In genomic region chr3:119290613-119291012, GRCh38 we compare ENCODE assay signal across 28 cellular contexts. TPM values are rescaled to one million over a fixed set of nuclear protein-coding genes. Genes with fewer than 3 reads are reported as not detected.
"Had no signal": no experiment of that assay in that cellular context is flagged by ENCODE, and none has a peak within 500 bp of the region (broad histone marks: within the 10 kb centered on the region; RNA-seq: fewer than 3 reads in every experiment).

No MANE protein-coding gene starts in this region.

- H3K27ac Mint-ChIP-seq: nephron; neural progenitor cell; progenitor cell of endocrine pancreas; stimulated activated effector memory CD8-positive, alpha-beta T cell treated with anti-CD3 and anti-CD28 coated beads, Interleukin-12 subunit alpha, Interleukin-12 subunit beta, amount 100 ng/mL, for 72 hours; stimulated activated naive B cell treated with anti-CD40 and anti-IgM and Interleukin-4, amounts not matched to agents 10 μg/mL and 1 μg/mL and 100 μg/mL, for 72 hours; stimulated activated naive CD8-positive, alpha-beta T cell treated with anti-CD3 and anti-CD28 coated beads, Interleukin-15, Interleukin-2, amounts not matched to agents 100 ng/mL and 50 ng/mL, for 24 hours had no signal

- H3K4me3 Mint-ChIP-seq: naive thymus-derived CD4-positive, alpha-beta T cell; neural progenitor cell; stimulated activated effector memory CD8-positive, alpha-beta T cell treated with anti-CD3 and anti-CD28 coated beads, Interleukin-12 subunit alpha, Interleukin-12 subunit beta, amount 100 ng/mL, for 72 hours; stimulated activated naive B cell treated with anti-CD40 and anti-IgM and Interleukin-4, amounts not matched to agents 10 μg/mL and 1 μg/mL and 100 μg/mL, for 72 hours; stimulated activated naive CD8-positive, alpha-beta T cell treated with anti-CD3 and anti-CD28 coated beads, Interleukin-15, Interleukin-2, amounts not matched to agents 100 ng/mL and 50 ng/mL, for 24 hours had no signal

- H3K27me3 Mint-ChIP-seq: stimulated activated naive CD8-positive, alpha-beta T cell treated with anti-CD3 and anti-CD28 coated beads, Interleukin-15, Interleukin-2, amounts not matched to agents 100 ng/mL and 50 ng/mL, for 24 hours had no signal

- H3K36me3 Mint-ChIP-seq: neural progenitor cell had no signal

- H3K4me3 ChIP-seq: neural progenitor cell, ovary, psoas muscle, right lobe of liver, sigmoid colon, stomach, thoracic aorta, thyroid gland, tibial nerve, upper lobe of right lung, uterus had no signal

- ATAC-seq: naive thymus-derived CD4-positive, alpha-beta T cell; psoas muscle; right cardiac atrium; right lobe of liver; stimulated activated effector memory CD8-positive, alpha-beta T cell treated with anti-CD3 and anti-CD28 coated beads, Interleukin-12 subunit alpha, Interleukin-12 subunit beta, amount 100 ng/mL, for 72 hours; stimulated activated naive B cell treated with anti-CD40 and anti-IgM and Interleukin-4, amounts not matched to agents 10 μg/mL and 1 μg/mL and 100 μg/mL, for 72 hours; upper lobe of right lung had no signal

- H3K9ac ChIP-seq: neural progenitor cell, parathyroid adenoma had no signal

- H3K27me3 ChIP-seq: ovary, right lobe of liver, sigmoid colon, stomach, thyroid gland, tibial nerve, upper lobe of right lung, uterus had no signal

- H3K4me1 ChIP-seq: parathyroid adenoma, right lobe of liver, uterus had no signal

- H3K9me3 ChIP-seq: ovary, right lobe of liver, thyroid gland, uterus had no signal

- DNase-seq: naive thymus-derived CD4-positive, alpha-beta T cell; occipital lobe; ovary; posterior cingulate gyrus; psoas muscle; right cardiac atrium; right lobe of liver; sigmoid colon; small intestine; stimulated activated CD4-positive, alpha-beta T cell treated with anti-CD3 and anti-CD28 coated beads, Interleukin-15, amount 100 ng/mL, for 24 hours; stimulated activated CD4-positive, alpha-beta T cell treated with anti-CD3 and anti-CD28 coated beads, Interleukin-2, amount 100 ng/mL, for 24 hours; stimulated activated CD4-positive, alpha-beta T cell treated with anti-CD3 and anti-CD28 coated beads, Interleukin-2, amount 100 ng/mL, for 48 hours; stimulated activated CD4-positive, alpha-beta T cell treated with anti-CD3 and anti-CD28 coated beads, Interleukin-4, amount 100 ng/mL, for 24 hours; stimulated activated naive B cell treated with anti-CD40 and anti-IgM and Interleukin-4, amounts not matched to agents 10 μg/mL and 1 μg/mL and 100 μg/mL, for 72 hours; stimulated activated naive CD4-positive, alpha-beta T cell treated with Interleukin-2 at 50 U/mL for 16 hours; stomach; thyroid gland; upper lobe of right lung; uterus had no signal

- H3K36me3 ChIP-seq: neural progenitor cell, ovary, right lobe of liver, sigmoid colon, stomach, thoracic aorta, thyroid gland, tibial nerve, upper lobe of right lung, uterus had no signal

- H3K27ac ChIP-seq: neural progenitor cell, ovary, parathyroid adenoma, psoas muscle, right lobe of liver, sigmoid colon, stomach, thoracic aorta, thyroid gland, tibial nerve, upper lobe of right lung, uterus had no signal

RNA-seq across cellular contexts. Expression of gene ARHGAP31, which starts 3.6 kb away (rescaled TPM):
- polyA plus RNA-seq: neural cell had no signal
